ENCODE assay signal across 1 cellular context in genomic region chr9:134403292-134403681, GRCh38.
TF ChIP-seq lines count a peak whose summit lies in the region.

No MANE protein-coding gene starts in this region.

TF ChIP-seq in SK-N-SH, 30 proteins besides CTCF, POLR2A, EP300 and RAD21:
- TF ChIP-seq PBX3 (IDR thresholded peaks at IDR 0.05), result no peak
